In the genomic region with DNA sequence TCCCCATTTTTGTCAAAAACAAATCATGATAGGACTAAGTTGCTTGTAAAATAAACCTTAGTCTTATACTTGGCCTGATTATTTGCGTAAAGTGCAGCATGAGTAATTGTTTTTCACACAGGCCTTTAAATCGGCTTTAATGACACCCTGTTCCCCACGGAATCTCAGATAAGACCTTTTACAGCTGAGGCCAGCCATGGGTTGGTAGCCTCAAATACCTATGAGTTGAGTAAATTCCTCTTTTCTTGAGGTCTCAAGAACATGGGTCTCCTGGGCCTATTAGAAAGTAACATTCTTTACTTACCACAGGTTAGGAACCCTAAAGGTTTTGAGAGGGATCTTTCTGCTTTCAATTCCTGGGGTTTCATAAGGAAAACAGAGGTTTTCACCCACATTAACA, we compare ENCODE assay signal across 16 cellular contexts.
DNase-seq lines count a peak whose midpoint lies in the region; ATAC-seq and TF ChIP-seq lines count a peak whose summit lies in the region.
"Had no signal": no experiment of that assay in that cellular context is flagged by ENCODE, and none has a peak within 500 bp of the region (broad histone marks: within the 10 kb centered on the region; RNA-seq: fewer than 3 reads in every experiment).

No MANE protein-coding gene starts in this region.

- H3K9ac ChIP-seq in mesenchymal stem cell (ENCODE audit: low read length): no peak overlapping the region

- H3K9me3 ChIP-seq in mesenchymal stem cell (ENCODE audit: control insufficient read depth, low read length): peaks cover 16% of the 10 kb centered on the region

- no peak overlapping the region for H4K8ac ChIP-seq in mesenchymal stem cell (ENCODE audit: low read length)

- no peak overlapping the region for H2AK5ac ChIP-seq in mesenchymal stem cell (ENCODE audit: low read length, severe bottlenecking)

- no peak for TF ChIP-seq CTCF in brain microvascular endothelial cell (IDR thresholded peaks at IDR 0.05; ENCODE audit: low read depth, low read length, missing control alignments)

- H3K27me3 ChIP-seq in brain microvascular endothelial cell (replicated peaks) (no peaks in the 10 kb centered on the region), mesenchymal stem cell (ENCODE audit: control insufficient read depth in 1 of 2, insufficient read depth in 1 of 2, low read length in 2 of 2) (no peaks in the 10 kb centered on the region)

- peak; percentile 53 for DNase-seq in H4 (ENCODE audit: low spot score)
- peak; percentile 27 for DNase-seq in brain microvascular endothelial cell
- peak; percentile 10 for DNase-seq in mesenchymal stem cell
- DNase-seq: 8988T; C1 segment of cervical spinal cord; Calu3; CD4-positive, alpha-beta memory T cell; COR-L47; DMS53; DMS79 treated with DMSO at 0.1 percent for 48 hours; GF-D8; H9 had no signal

- no peak overlapping the region for H2BK15ac ChIP-seq in mesenchymal stem cell (ENCODE audit: low read depth, poor library complexity, severe bottlenecking)

- H3K18ac ChIP-seq in mesenchymal stem cell (ENCODE audit: low read depth in 1 of 2, low read length in 2 of 2): no peak overlapping the region

- no peak overlapping the region for H3K27ac ChIP-seq in brain microvascular endothelial cell
- no peak overlapping the region for H3K27ac ChIP-seq in mesenchymal stem cell (ENCODE audit: low read length, poor library complexity, severe bottlenecking)

- no peak overlapping the region for H2BK5ac ChIP-seq in mesenchymal stem cell (ENCODE audit: low read depth, low read length, poor library complexity, severe bottlenecking)

- WGBS in mesenchymal stem cell: 60% methylated on average over 3 of the region's 3 CpGs

- in situ Hi-C loops in brain microvascular endothelial cell (cut with HindIII; ENCODE audit: low pct_ligation_motif_present, low sequenced_read_pairs): no loop called here

- H2AFZ ChIP-seq in mesenchymal stem cell (ENCODE audit: low read depth, low read length): no peak overlapping the region

- no peak overlapping the region for H3K4me3 ChIP-seq in brain microvascular endothelial cell (ENCODE audit: low read depth, low read length)
- H3K4me3 ChIP-seq in mesenchymal stem cell (ENCODE audit: insufficient read depth in 1 of 2, low read depth in 1 of 2, low read length in 2 of 2): no peak overlapping the region

- no peak overlapping the region for H3K4me2 ChIP-seq in mesenchymal stem cell (ENCODE audit: low read length, poor library complexity, severe bottlenecking)

- no peak overlapping the region for H2BK12ac ChIP-seq in mesenchymal stem cell (ENCODE audit: low read length in 2 of 2)

- no peak overlapping the region for H4K91ac ChIP-seq in mesenchymal stem cell (ENCODE audit: low read length)

- no peak overlapping the region for H2BK120ac ChIP-seq in mesenchymal stem cell (ENCODE audit: low read depth, low read length)

- H3K4ac ChIP-seq in mesenchymal stem cell (ENCODE audit: low read depth in 1 of 2, low read length in 2 of 2): no peak overlapping the region

- H3K36me3 ChIP-seq in brain microvascular endothelial cell (replicated peaks): no peaks in the 10 kb centered on the region
- no peaks in the 10 kb centered on the region for H3K36me3 ChIP-seq in mesenchymal stem cell (ENCODE audit: control insufficient read depth in 1 of 2, insufficient read depth in 2 of 2, low read depth in 1 of 2, low read length in 2 of 2)

- no peak overlapping the region for H3K14ac ChIP-seq in mesenchymal stem cell (ENCODE audit: low read length in 2 of 2)

- H3K4me1 ChIP-seq in mesenchymal stem cell (ENCODE audit: control insufficient read depth, insufficient read depth, low read depth, low read length): no peaks in the 10 kb centered on the region

- no peaks in the 10 kb centered on the region for H3K79me1 ChIP-seq in mesenchymal stem cell (replicated peaks; ENCODE audit: low read length, poor library complexity, severe bottlenecking)

- no peak for ATAC-seq in HG02588 (IDR thresholded peaks at IDR 0.05; ENCODE audit: unreplicated experiment)
- ATAC-seq in HG03378 (IDR thresholded peaks at IDR 0.05; ENCODE audit: unreplicated experiment): no peak
- no peak for ATAC-seq in HG02852 (IDR thresholded peaks at IDR 0.05; ENCODE audit: unreplicated experiment)
- ATAC-seq: HCT116 had no signal

- no peak overlapping the region for H3K23ac ChIP-seq in mesenchymal stem cell (ENCODE audit: low read length in 2 of 2)
